In genomic region chr1:153968000-153968363, GRCh38 we compare ENCODE assay signal across 6 cellular contexts. TPM values are rescaled to one million over a fixed set of nuclear protein-coding genes. Genes with fewer than 3 reads are reported as not detected.
DNase-seq lines count a peak whose midpoint lies in the region; TF ChIP-seq lines count a peak whose summit lies in the region.

No MANE protein-coding gene starts in this region.

- H3K9me3 Mint-ChIP-seq in glutamatergic neuron (ENCODE audit: unreplicated experiment): peaks cover 13% of the 10 kb centered on the region

- intact Hi-C loops in transverse colon (cut with DNase I; ENCODE audit: low total_unique reads): no loop called here

- TF ChIP-seq CTCF in BJ (IDR thresholded peaks at IDR 0.05; ENCODE audit: insufficient read depth, low read depth, low read length) (no peak), glutamatergic neuron (IDR thresholded peaks at IDR 0.05; ENCODE audit: partially characterized antibody, unreplicated experiment) (peak; percentile 5), transverse colon (IDR thresholded peaks at IDR 0.05) (peak in 1 of 5 experiments; percentile 2)

- peak overlapping the region; percentile 97 for H3K4me3 Mint-ChIP-seq in glutamatergic neuron (ENCODE audit: unreplicated experiment)

- peak overlapping the region; percentile 53 for H3K4me3 ChIP-seq in BJ (ENCODE audit: low read depth, low read length)
- peak overlapping the region; percentile 27 to 58 (median 55) for H3K4me3 ChIP-seq in transverse colon

- H3K27me3 Mint-ChIP-seq in glutamatergic neuron (ENCODE audit: unreplicated experiment): peaks cover 18% of the 10 kb centered on the region

- H3K27me3 ChIP-seq in BJ (ENCODE audit: control insufficient read depth, insufficient read depth, low read length): no peaks in the 10 kb centered on the region
- no peaks in the 10 kb centered on the region for H3K27me3 ChIP-seq in transverse colon

- 2 to 3% methylated on average over 6 to 8 of the region's 8 CpGs for WGBS in transverse colon (ENCODE audit: low coverage in 1 of 2), 2 donors

- in situ Hi-C loops in transverse colon (cut with MboI; ENCODE audit: low pct_ligation_motif_present in 1 of 4, low pct_unique_long_range_greater_than_20kb in 1 of 4, low sequenced_read_pairs in 3 of 4): loop anchor here in 1 of 4 donors (25.0 kb wide), 1 partner anchor 306 kb away; the partner anchor contains the start of genes ILF2 and SNAPIN

- H3K4me1 Mint-ChIP-seq in glutamatergic neuron (ENCODE audit: low read depth, unreplicated experiment): peaks cover 15% of the 10 kb centered on the region

- TF ChIP-seq POLR2A in transverse colon (IDR thresholded peaks at IDR 0.05): no peak

- POLR2A ChIA-PET in BJ (lab: Charles Lee): interaction anchor here (0.5 to 1.9 kb wide), 3 partner anchors 10 to 58 kb away, joined by 5 to 17 read pairs (median 6); partner anchors contain the start of genes JTB and RPS27

- peak overlapping the region; percentile 88 to 96 (median 96) for H3K27ac ChIP-seq in transverse colon

- TF ChIP-seq EP300 in transverse colon (IDR thresholded peaks at IDR 0.05; ENCODE audit: low read depth): no peak

- H3K27ac Mint-ChIP-seq in glutamatergic neuron (ENCODE audit: unreplicated experiment): peak overlapping the region; percentile 98

- DNase-seq in BJ (ENCODE audit: low read depth) (no peak), NCI-H748 treated with DMSO at 0.1 percent for 48 hours (lab: John Stamatoyannopoulos, UW) (peak; percentile 79), glutamatergic neuron (no peak), transverse colon (peak; percentile 70), cerebellar nuclear complex (lab: John Stamatoyannopoulos, UW) (no peak)
- DNase-seq in NK-92 treated with Interleukin-12 subunit alpha and Interleukin-12 subunit beta, amount 100 ng/mL, for 24 hours (lab: John Stamatoyannopoulos, UW): no peak

- H3K36me3 ChIP-seq in BJ (ENCODE audit: control insufficient read depth, insufficient read depth, low read length) (no peaks in the 10 kb centered on the region), transverse colon (no peaks in the 10 kb centered on the region)

- CTCF ChIA-PET in BJ (lab: Yijun Ruan, JAX): interaction anchor here (0.7 to 3.8 kb wide), 12 partner anchors 8 to 296 kb away, joined by 3 to 26 read pairs (median 4); partner anchors contain the start of genes DENND4B, JTB, RAB13 and RPS27

- H3K9me3 ChIP-seq in transverse colon: no peaks in the 10 kb centered on the region

- H3K4me1 ChIP-seq in transverse colon: peaks cover 11 to 37% (median 27%) of the 10 kb centered on the region in 4 donors

- no peaks in the 10 kb centered on the region for H3K36me3 Mint-ChIP-seq in glutamatergic neuron (ENCODE audit: unreplicated experiment)

RNA-seq across cellular contexts. Expression of gene CREB3L4, which starts 0.3 kb away (rescaled TPM):
- 8.0 and 8.7 TPM in 2 replicates for polyA plus RNA-seq in BJ (2011; rRNA removed)
- polyA minus RNA-seq in BJ (2011; rRNA and poly(A)+ RNA removed): 3.6 and 6.2 TPM in 2 replicates
- 14.3 TPM for total RNA-seq in glutamatergic neuron (ENCODE audit: unreplicated experiment)
- 10 to 100 TPM in 2 of 4 donors, 1 to 10 TPM in 2; 2.2 to 18.7 (median 11.6) TPM for total RNA-seq in transverse colon

RNA-seq across cellular contexts. Expression of gene SLC39A1, which starts 4.6 kb away (rescaled TPM):
- 97.6 and 121 TPM in 2 replicates for polyA plus RNA-seq in BJ (2011; rRNA removed)
- 47.4 and 67.6 TPM in 2 replicates for polyA minus RNA-seq in BJ (2011; rRNA and poly(A)+ RNA removed)
- 28.1 TPM for total RNA-seq in glutamatergic neuron (ENCODE audit: unreplicated experiment)
- total RNA-seq in transverse colon: 10 to 100 TPM; 19.9 to 80.0 (median 47.1) TPM

RNA-seq across cellular contexts. Expression of gene JTB, which starts 9.5 kb away (rescaled TPM):
- polyA plus RNA-seq in BJ (2011; rRNA removed): 189 and 227 TPM in 2 replicates
- polyA minus RNA-seq in BJ (2011; rRNA and poly(A)+ RNA removed): 38.3 and 54.4 TPM in 2 replicates
- total RNA-seq in glutamatergic neuron (ENCODE audit: unreplicated experiment): 48.6 TPM
- total RNA-seq in transverse colon: 100 to 1,000 TPM in 3 of 4 donors, 10 to 100 TPM in 1; 88.8 to 303 (median 280) TPM

RNA-seq across cellular contexts. Expression of gene CRTC2, which starts 9.6 kb away (rescaled TPM):
- 17.7 and 25.2 TPM in 2 replicates for polyA plus RNA-seq in BJ (2011; rRNA removed)
- polyA minus RNA-seq in BJ (2011; rRNA and poly(A)+ RNA removed): 33.8 and 37.9 TPM in 2 replicates
- 47.3 TPM for total RNA-seq in glutamatergic neuron (ENCODE audit: unreplicated experiment)
- total RNA-seq in transverse colon: 10 to 100 TPM; 13.3 to 32.5 (median 21.4) TPM

RNA-seq across cellular contexts. Expression of gene RAB13, which starts 18.2 kb away (rescaled TPM):
- polyA plus RNA-seq in BJ (2011; rRNA removed): 69.5 and 92.8 TPM in 2 replicates
- polyA minus RNA-seq in BJ (2011; rRNA and poly(A)+ RNA removed): 15.7 and 18.4 TPM in 2 replicates
- 29.9 TPM for total RNA-seq in glutamatergic neuron (ENCODE audit: unreplicated experiment)
- 10 to 100 TPM in 2 of 4 donors, 1 to 10 TPM in 2; 4.0 to 27.9 (median 15.4) TPM for total RNA-seq in transverse colon

Comparison
In these comparisons a context has a peak if more than half of its experiments do, and no peak if none do; other contexts are left out.
1. DNase-seq: peak in NCI-H748 treated with DMSO at 0.1 percent for 48 hours (single experiment) and transverse colon (single experiment); none in BJ (single experiment), glutamatergic neuron (single experiment), cerebellar nuclear complex (0 of 2) and NK-92 treated with Interleukin-12 subunit alpha and Interleukin-12 subunit beta, amount 100 ng/mL, for 24 hours (single experiment).